In genomic region chr3:61564405-61565059, GRCh38 we compare ENCODE assay signal across 8 cellular contexts. TPM values are rescaled to one million over a fixed set of nuclear protein-coding genes. Genes with fewer than 3 reads are reported as not detected.
DNase-seq lines count a peak whose midpoint lies in the region; TF ChIP-seq lines count a peak whose summit lies in the region.

No MANE protein-coding gene starts in this region.

- peaks cover 0 to 2% (median 0%) of the 10 kb centered on the region in 3 donors for H3K36me3 Mint-ChIP-seq in CD8-positive, alpha-beta memory T cell

- WGBS in urinary bladder, result 6% methylated on average over 40 of the region's 40 CpGs

- H3K27me3 ChIP-seq in GM06990 (replicated peaks; ENCODE audit: control insufficient read depth, insufficient read depth, low read length) (peaks cover 2% of the 10 kb centered on the region), NT2/D1 (ENCODE audit: insufficient read depth, insufficient read length) (peaks cover 14% of the 10 kb centered on the region)
- no peaks in the 10 kb centered on the region for H3K27me3 ChIP-seq in CD8-positive, alpha-beta memory T cell (ENCODE audit: insufficient read depth, low read length, poor library complexity, severe bottlenecking)

- no peak overlapping the region for H3K4me3 Mint-ChIP-seq in CD8-positive, alpha-beta memory T cell

- H3K27me3 Mint-ChIP-seq in CD8-positive, alpha-beta memory T cell, result peaks cover 14 to 34% of the 10 kb centered on the region in 2 donors

- POLR2A ChIA-PET in CD8-positive, alpha-beta memory T cell (lab: Charles Lee), result no interaction called here

- peak; percentile 45 for TF ChIP-seq CTCF in GM06990 (IDR thresholded peaks at IDR 0.05; ENCODE audit: insufficient read depth, low read length, poor library complexity, severe bottlenecking)

- no peak overlapping the region for H3K27ac ChIP-seq in urinary bladder (ENCODE audit: low read depth)
- H3K27ac ChIP-seq in CD8-positive, alpha-beta memory T cell (ENCODE audit: low read depth, low read length), result no peak overlapping the region

- no peak overlapping the region for H3K4me3 ChIP-seq in GM06990 (replicated peaks; ENCODE audit: low read depth, low read length)
- peak overlapping the region; percentile 93 for H3K4me3 ChIP-seq in NT2/D1 (ENCODE audit: insufficient read length, low read depth)
- peak overlapping the region; percentile 66 for H3K4me3 ChIP-seq in urinary bladder (ENCODE audit: low read depth, low read length)
- no peak overlapping the region for H3K4me3 ChIP-seq in CD8-positive, alpha-beta memory T cell (ENCODE audit: low read length)

- H3K4me1 Mint-ChIP-seq in CD8-positive, alpha-beta memory T cell, result peaks cover 2 to 6% (median 5%) of the 10 kb centered on the region in 3 donors

- DNase-seq in GM06990 (ENCODE audit: extremely low read depth, insufficient read length), result peak; percentile 56
- peak; percentile 62 for DNase-seq in NT2/D1 (ENCODE audit: low read depth, low spot score)
- DNase-seq in fibroblast of gingiva (ENCODE audit: low read depth), result peak; percentile 76
- peak; percentile 39 for DNase-seq in middle frontal gyrus (ENCODE audit: extremely low spot score, low spot score)
- no peak for DNase-seq in activated CD4-positive, CD25-positive, alpha-beta regulatory T cell (lab: John Stamatoyannopoulos, UW)
- no peak for DNase-seq in activated gamma-delta T cell treated with Interleukin-2 at 50 U/mL for 16 hours
- no peak for DNase-seq in CD8-positive, alpha-beta memory T cell

- H3K36me3 ChIP-seq in GM06990 (ENCODE audit: control insufficient read depth, insufficient read depth, low read length) (no peaks in the 10 kb centered on the region), NT2/D1 (ENCODE audit: insufficient read depth, insufficient read length, low read length) (peaks cover 13% of the 10 kb centered on the region), urinary bladder (ENCODE audit: insufficient read depth) (no peaks in the 10 kb centered on the region)
- no peaks in the 10 kb centered on the region for H3K36me3 ChIP-seq in CD8-positive, alpha-beta memory T cell (ENCODE audit: insufficient read depth, low read length)

- CTCF ChIA-PET in CD8-positive, alpha-beta memory T cell (lab: Charles Lee), result no interaction called here

- H3K9ac ChIP-seq in NT2/D1 (ENCODE audit: insufficient read length, low read depth), result peak overlapping the region; percentile 96

- no peaks in the 10 kb centered on the region for H3K9me3 ChIP-seq in NT2/D1 (ENCODE audit: insufficient read depth, low read length)
- H3K9me3 ChIP-seq in CD8-positive, alpha-beta memory T cell (ENCODE audit: low read length), result no peaks in the 10 kb centered on the region

- H3K4me1 ChIP-seq in NT2/D1 (ENCODE audit: insufficient read depth, insufficient read length) (no peaks in the 10 kb centered on the region), urinary bladder (ENCODE audit: insufficient read depth) (no peaks in the 10 kb centered on the region)
- H3K4me1 ChIP-seq in CD8-positive, alpha-beta memory T cell (ENCODE audit: insufficient read depth, low read length), result no peaks in the 10 kb centered on the region

- peaks cover 0 to 11% (median 0%) of the 10 kb centered on the region in 5 donors for H3K9me3 Mint-ChIP-seq in CD8-positive, alpha-beta memory T cell

- H3K27ac Mint-ChIP-seq in CD8-positive, alpha-beta memory T cell, result no peak overlapping the region

RNA-seq across cellular contexts. Expression of gene PTPRG, which starts 3.2 kb away (rescaled TPM):
- total RNA-seq in urinary bladder, result 95.3 TPM
- polyA plus RNA-seq in urinary bladder, result 22.7 TPM
- not detected for total RNA-seq in CD8-positive, alpha-beta memory T cell
- not detected for polyA plus RNA-seq in CD8-positive, alpha-beta memory T cell

Comparison
In these comparisons a context has a peak if more than half of its experiments do, and no peak if none do; other contexts are left out.
1. DNase-seq: peak in GM06990 (single experiment), NT2/D1 (single experiment), fibroblast of gingiva (single experiment) and middle frontal gyrus (single experiment); none in activated CD4-positive, CD25-positive, alpha-beta regulatory T cell (0 of 4), activated gamma-delta T cell treated with Interleukin-2 at 50 U/mL for 16 hours (single experiment) and CD8-positive, alpha-beta memory T cell (0 of 5).
2. H3K4me3 ChIP-seq: peak in NT2/D1 (single experiment) and urinary bladder (single experiment); none in GM06990 (single experiment) and CD8-positive, alpha-beta memory T cell (single experiment).
3. RNA of gene PTPRG, which starts 3.2 kb away (total RNA-seq): 95.3 TPM in urinary bladder (single experiment); not detected in CD8-positive, alpha-beta memory T cell; every median in the first group is over 10 times any median in the second.